Comparison of ENCODE assay signal across 14 cellular contexts in the genomic region with DNA sequence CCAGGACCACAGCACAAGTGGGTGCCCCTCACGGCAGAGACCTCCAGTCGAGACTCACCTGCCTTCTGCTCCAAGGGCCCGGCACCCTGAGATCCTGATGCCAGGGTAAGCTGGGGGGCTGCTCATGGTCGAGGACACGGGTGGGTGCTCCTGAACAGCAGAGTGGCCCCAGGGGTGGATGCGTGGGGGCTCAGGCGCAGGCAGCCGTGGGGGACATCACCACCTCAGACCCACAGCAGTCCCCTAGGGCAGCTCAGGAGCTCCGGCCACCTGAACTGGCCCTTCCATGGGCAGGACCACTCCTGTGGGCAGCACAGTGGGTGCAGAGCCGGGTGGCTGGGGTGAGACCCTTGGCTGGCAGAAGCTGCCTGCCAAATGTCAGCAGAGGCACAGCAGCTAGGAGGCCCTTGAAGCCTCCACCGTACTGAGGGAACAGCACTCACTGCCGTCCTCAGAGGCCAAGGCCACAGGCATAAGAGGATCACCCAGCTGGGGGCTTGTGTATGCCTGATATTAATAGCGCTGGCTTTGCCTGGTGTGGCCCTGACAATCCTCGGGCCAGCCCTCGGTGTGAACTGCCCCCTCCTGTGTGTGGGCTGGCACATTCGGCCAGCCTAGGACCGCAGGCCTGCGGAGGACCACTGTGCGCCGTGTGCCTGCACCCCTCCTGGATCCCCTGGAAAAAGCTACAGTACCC. TPM values are rescaled to one million over a fixed set of nuclear protein-coding genes. Genes with fewer than 3 reads are reported as not detected.
DNase-seq lines count a peak whose midpoint lies in the region; ATAC-seq and TF ChIP-seq lines count a peak whose summit lies in the region.
"Had no signal": no experiment of that assay in that cellular context is flagged by ENCODE, and none has a peak within 500 bp of the region (broad histone marks: within the 10 kb centered on the region; RNA-seq: fewer than 3 reads in every experiment).

No MANE protein-coding gene starts in this region.

- peak overlapping the region; percentile 83; the same call in 1 of the 2 replicates for H3K27ac ChIP-seq in 22Rv1
- H3K27ac ChIP-seq in VCaP, result peak overlapping the region; percentile 77
- H3K27ac ChIP-seq in heart left ventricle, result peak overlapping the region; percentile 81 to 98 (median 92)
- peak overlapping the region; percentile 89 for H3K27ac ChIP-seq in rectal smooth muscle tissue (ENCODE audit: low read depth, low read length)
- H3K27ac ChIP-seq: KMS-11 had no signal

- H3K4me3 ChIP-seq in heart left ventricle (peak overlapping the region in 11 of 12 donors; percentile 4 to 52 (median 34)), rectal smooth muscle tissue (ENCODE audit: low read length) (no peak overlapping the region)

- peak; percentile 22 to 57 (median 44) for ATAC-seq in heart left ventricle
- ATAC-seq: HCT116 had no signal

- intact Hi-C loops in heart left ventricle (cut with DNase I), result no loop called here

- H3K27me3 ChIP-seq in heart left ventricle (no peaks in the 10 kb centered on the region), rectal smooth muscle tissue (ENCODE audit: control insufficient read depth, insufficient read depth, low read length) (no peaks in the 10 kb centered on the region)

- 45 to 67% (median 53%) methylated on average over 5 to 20 of the region's 20 CpGs for WGBS in heart left ventricle, 4 donors

- DNase-seq in heart left ventricle (peak; percentile 58 to 83 (median 66)), NCI-H2196 (lab: John Stamatoyannopoulos, UW; ENCODE audit: unreplicated experiment) (no peak), NCI-H1048 (lab: John Stamatoyannopoulos, UW) (no peak), epidermal melanocyte (ENCODE audit: insufficient read length, low spot score) (no peak), dedifferentiated amniotic fluid mesenchymal stem cell (ENCODE audit: extremely low spot score) (no peak)
- DNase-seq: DMS79; NCI-H2081; OCI-M1; stimulated activated naive CD4-positive, alpha-beta T cell treated with Interleukin-2 at 50 U/mL for 16 hours had no signal

- TF ChIP-seq POLR2A in heart left ventricle (IDR thresholded peaks at IDR 0.05), result no peak

- no peak overlapping the region for H3K9ac ChIP-seq in rectal smooth muscle tissue (ENCODE audit: low read length)
- H3K9ac ChIP-seq: KMS-11 had no signal

- TF ChIP-seq CTCF in 22Rv1 (IDR thresholded peaks at IDR 0.05), result no peak
- no peak for TF ChIP-seq CTCF in VCaP (conservative IDR thresholded peaks at IDR 0.05)
- TF ChIP-seq CTCF in heart left ventricle (IDR thresholded peaks at IDR 0.05), result no peak

- peaks cover 0 to 10% (median 5%) of the 10 kb centered on the region in 9 donors for H3K36me3 ChIP-seq in heart left ventricle
- H3K36me3 ChIP-seq in rectal smooth muscle tissue (ENCODE audit: control insufficient read depth, insufficient read depth, low read length), result peaks cover 2% of the 10 kb centered on the region

- H3K9me3 ChIP-seq in heart left ventricle, result no peaks in the 10 kb centered on the region

- H3K4me1 ChIP-seq in heart left ventricle (peaks cover 4 to 98% (median 82%) of the 10 kb centered on the region in 12 donors), rectal smooth muscle tissue (ENCODE audit: control insufficient read depth, insufficient read depth, low read length) (peaks cover 50% of the 10 kb centered on the region)

RNA-seq across cellular contexts. Expression of a gene that starts 5.4 kb away (rescaled TPM):
- 10 to 100 TPM; 27.7 to 43.8 (median 37.5) TPM for total RNA-seq in heart left ventricle
- 10 to 100 TPM; 27.7 to 49.7 TPM for polyA plus RNA-seq in heart left ventricle

RNA-seq across cellular contexts. Expression of a gene that starts 18.9 kb away (rescaled TPM):
- total RNA-seq in heart left ventricle, result 10 to 100 TPM in 8 of 9 donors, 1 to 10 TPM in 1; 7.3 to 15.9 (median 12.2) TPM
- polyA plus RNA-seq in heart left ventricle, result 1 to 10 TPM; 7.7 to 9.3 TPM

RNA-seq across cellular contexts. Expression of a gene that starts 28.6 kb away (rescaled TPM):
- 1 to 10 TPM; 3.1 to 6.3 (median 4.3) TPM for total RNA-seq in heart left ventricle
- polyA plus RNA-seq in heart left ventricle, result 1 to 10 TPM; 4.8 to 6.0 TPM

RNA-seq across cellular contexts. Expression of a gene that starts 30.1 kb away (rescaled TPM):
- 10 to 100 TPM; 41.4 to 62.6 (median 47.6) TPM for total RNA-seq in heart left ventricle
- polyA plus RNA-seq in heart left ventricle, result 10 to 100 TPM; 31.0 to 58.5 TPM

RNA-seq across cellular contexts. Expression of a gene that starts 55.9 kb away (rescaled TPM):
- total RNA-seq in heart left ventricle, result 10 to 100 TPM; 34.8 to 57.1 (median 46.1) TPM
- polyA plus RNA-seq in heart left ventricle, result 10 to 100 TPM; 21.1 to 46.3 TPM

Comparison
In these comparisons a context has a peak if more than half of its experiments do, and no peak if none do; other contexts are left out.
1. DNase-seq: peak in heart left ventricle (5 of 5); none in NCI-H2196 (single experiment), NCI-H1048 (single experiment), epidermal melanocyte (single experiment) and dedifferentiated amniotic fluid mesenchymal stem cell (single experiment).
2. Peak in every context shown above with its lines, with median percentiles within 50 percentile points of each other: H3K27ac ChIP-seq.